ENCODE assay signal across 2 cellular contexts in the genomic region with DNA sequence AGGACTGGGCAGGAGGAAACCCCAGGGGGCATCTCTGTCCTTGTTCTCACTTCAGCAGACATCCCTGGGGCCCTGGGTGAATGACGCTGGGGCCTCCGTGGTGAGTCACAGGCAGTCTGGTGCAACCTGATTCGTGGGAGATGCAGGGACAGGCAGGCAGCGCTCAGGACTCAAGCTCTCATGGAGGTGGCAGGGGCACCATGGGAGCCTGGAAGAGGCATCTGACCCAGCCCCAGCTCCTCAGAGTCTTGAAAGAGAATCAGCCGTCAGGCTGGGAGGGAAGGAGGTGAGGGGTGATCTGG.
A peak's percentile ranks its signal among the peaks of the same experiment; 100 is the strongest.
TF ChIP-seq lines count a peak whose summit lies in the region.

No MANE protein-coding gene starts in this region.

TF ChIP-seq in HEK293, 187 proteins besides CTCF, POLR2A, EP300 and RAD21:
- TF ChIP-seq KLF8 (tag by site-specific recombination; IDR thresholded peaks at IDR 0.05) = no peak
- TF ChIP-seq GLIS2 (tag by site-specific recombination; IDR thresholded peaks at IDR 0.05) = peak; percentile 16; the same call in 1 of the 2 replicates
- peak; percentile 57 for TF ChIP-seq GLIS1 (tag by site-specific recombination; IDR thresholded peaks at IDR 0.05)
- TF ChIP-seq MZF1 (tag by site-specific recombination; IDR thresholded peaks at IDR 0.05; ENCODE audit: borderline replicate concordance) = no peak

TF ChIP-seq in HepG2, 621 proteins besides CTCF, POLR2A, EP300 and RAD21:
- TF ChIP-seq HNRNPK (IDR thresholded peaks at IDR 0.05; ENCODE audit: low read depth, low read length, poor library complexity, severe bottlenecking) = no peak
- TF ChIP-seq MLLT10 (CRISPR knock-in tag; IDR thresholded peaks at IDR 0.05) = no peak
- TF ChIP-seq EEA1 (CRISPR knock-in tag; IDR thresholded peaks at IDR 0.05; ENCODE audit: borderline replicate concordance) = no peak
